Comparison of ENCODE assay signal across 8 cellular contexts in genomic region chr10:26486985-26487850, GRCh38.
DNase-seq lines count a peak whose midpoint lies in the region; ATAC-seq and TF ChIP-seq lines count a peak whose summit lies in the region.

No MANE protein-coding gene starts in this region.

- no peak for TF ChIP-seq CTCF in OCI-LY3 (IDR thresholded peaks at IDR 0.05; ENCODE audit: low read depth, low read length)

- peaks cover 28% of the 10 kb centered on the region for H3K36me3 Mint-ChIP-seq in activated naive CD4-positive, alpha-beta T cell treated with anti-CD3 and anti-CD28 coated beads, Interleukin-2, amount 10 ng/mL, durations not matched to agents 7 days and 5 days

- ATAC-seq in HG02571 (IDR thresholded peaks at IDR 0.05; ENCODE audit: unreplicated experiment) = peak; percentile 87

- H3K27ac Mint-ChIP-seq in activated naive CD4-positive, alpha-beta T cell treated with anti-CD3 and anti-CD28 coated beads, Interleukin-2, amount 10 ng/mL, durations not matched to agents 7 days and 5 days = peak overlapping the region; percentile 95

- peaks cover 6% of the 10 kb centered on the region for H3K36me3 ChIP-seq in OCI-LY3 (replicated peaks; ENCODE audit: low read depth, low read length)

- H3K4me3 Mint-ChIP-seq in activated naive CD4-positive, alpha-beta T cell treated with anti-CD3 and anti-CD28 coated beads, Interleukin-2, amount 10 ng/mL, durations not matched to agents 7 days and 5 days = peak overlapping the region; percentile 52

- CTCF ChIA-PET in activated naive CD4-positive, alpha-beta T cell treated with anti-CD3 and anti-CD28 coated beads, Interleukin-2, amount 10 ng/mL, durations not matched to agents 7 days and 5 days (lab: Charles Lee) = interaction anchor here (0.6 to 1.0 kb wide), 2 partner anchors 45 to 69 kb away, joined by 3 read pairs; no protein-coding TSS in a partner anchor

- peak overlapping the region; percentile 70 for H3K4me2 ChIP-seq in OCI-LY3 (ENCODE audit: low read length)

- DNase-seq in GM04504 (ENCODE audit: low read depth) (peak; percentile 90), kidney tubule cell (ENCODE audit: low spot score) (peak; percentile 98), NCI-H2196 treated with DMSO at 0.1 percent for 48 hours (lab: John Stamatoyannopoulos, UW; ENCODE audit: unreplicated experiment) (no peak), HuH-7 (ENCODE audit: low spot score) (no peak)
- DNase-seq in activated naive CD4-positive, alpha-beta T cell treated with anti-CD3 and anti-CD28 coated beads, Interleukin-2, amount 10 ng/mL, durations not matched to agents 7 days and 5 days = peak; percentile 70
- DNase-seq in stimulated activated CD8-positive, alpha-beta memory T cell treated with anti-CD3 and anti-CD28 coated beads, Interleukin-4, amount 100 ng/mL, for 24 hours (ENCODE audit: low read depth) = peak; percentile 48

- no peaks in the 10 kb centered on the region for H3K27me3 Mint-ChIP-seq in activated naive CD4-positive, alpha-beta T cell treated with anti-CD3 and anti-CD28 coated beads, Interleukin-2, amount 10 ng/mL, durations not matched to agents 7 days and 5 days

- peaks cover 1% of the 10 kb centered on the region for H3K9me3 Mint-ChIP-seq in activated naive CD4-positive, alpha-beta T cell treated with anti-CD3 and anti-CD28 coated beads, Interleukin-2, amount 10 ng/mL, durations not matched to agents 7 days and 5 days

- H3K4me1 ChIP-seq in OCI-LY3 (ENCODE audit: low read length) = peaks cover 40% of the 10 kb centered on the region

- H3K27ac ChIP-seq in OCI-LY3 (ENCODE audit: low read length) = peak overlapping the region; percentile 70

- H3K9ac ChIP-seq in OCI-LY3 (ENCODE audit: low read length) = peak overlapping the region; percentile 36

- peak overlapping the region; percentile 47 for H3K4me3 ChIP-seq in OCI-LY3 (ENCODE audit: low read length)

- H3K79me2 ChIP-seq in OCI-LY3 (ENCODE audit: low read length) = peaks cover 74% of the 10 kb centered on the region

- peaks cover 4% of the 10 kb centered on the region; the same call in 1 of the 2 replicates for H4K20me1 ChIP-seq in OCI-LY3 (ENCODE audit: insufficient read depth, low read length)

- H2AFZ ChIP-seq in OCI-LY3 (ENCODE audit: low read depth, low read length) = no peak overlapping the region

- no peaks in the 10 kb centered on the region for H3K27me3 ChIP-seq in OCI-LY3 (ENCODE audit: low read depth, low read length)

- peaks cover 61% of the 10 kb centered on the region for H3K4me1 Mint-ChIP-seq in activated naive CD4-positive, alpha-beta T cell treated with anti-CD3 and anti-CD28 coated beads, Interleukin-2, amount 10 ng/mL, durations not matched to agents 7 days and 5 days

- no peaks in the 10 kb centered on the region for H3K9me3 ChIP-seq in OCI-LY3 (ENCODE audit: insufficient read depth, low read length)

Comparison
In these comparisons a context has a peak if more than half of its experiments do, and no peak if none do; other contexts are left out.
1. DNase-seq: peak in GM04504 (single experiment), activated naive CD4-positive, alpha-beta T cell treated with anti-CD3 and anti-CD28 coated beads, Interleukin-2, amount 10 ng/mL, durations not matched to agents 7 days and 5 days (single experiment), kidney tubule cell (single experiment) and stimulated activated CD8-positive, alpha-beta memory T cell treated with anti-CD3 and anti-CD28 coated beads, Interleukin-4, amount 100 ng/mL, for 24 hours (single experiment); none in NCI-H2196 treated with DMSO at 0.1 percent for 48 hours (single experiment) and HuH-7 (single experiment).